Comparison of ENCODE assay signal across 9 cellular contexts in genomic region chr3:194536883-194537637, GRCh38. TPM values are rescaled to one million over a fixed set of nuclear protein-coding genes. Genes with fewer than 3 reads are reported as not detected.
DNase-seq lines count a peak whose midpoint lies in the region; ATAC-seq and TF ChIP-seq lines count a peak whose summit lies in the region.
"Had no signal": no experiment of that assay in that cellular context is flagged by ENCODE, and none has a peak within 500 bp of the region (broad histone marks: within the 10 kb centered on the region; RNA-seq: fewer than 3 reads in every experiment).

No MANE protein-coding gene starts in this region.

- H3K9me3 ChIP-seq in effector memory CD4-positive, alpha-beta T cell (ENCODE audit: control insufficient read depth, low read length): no peaks in the 10 kb centered on the region

- no peaks in the 10 kb centered on the region for H3K4me1 ChIP-seq in effector memory CD4-positive, alpha-beta T cell (ENCODE audit: control insufficient read depth, insufficient read depth, low read length, poor library complexity, severe bottlenecking)

- no peak for ATAC-seq in HG03565 (IDR thresholded peaks at IDR 0.05; ENCODE audit: unreplicated experiment)
- no peak for ATAC-seq in GM21825 (IDR thresholded peaks at IDR 0.05; ENCODE audit: unreplicated experiment)
- ATAC-seq in GM18873 (IDR thresholded peaks at IDR 0.05; ENCODE audit: low FRiP score, unreplicated experiment): no peak

- H3K27me3 ChIP-seq in effector memory CD4-positive, alpha-beta T cell (replicated peaks; ENCODE audit: control insufficient read depth, insufficient read depth, low read length, poor library complexity, severe bottlenecking): no peaks in the 10 kb centered on the region

- DNase-seq in ELR (ENCODE audit: low read depth) (peak; percentile 47), NCI-H226 (peak; percentile 27), epithelial cell of proximal tubule (ENCODE audit: low read depth) (peak; percentile 50), retinal pigment epithelial cell (ENCODE audit: low read depth) (peak; percentile 43)
- no peak for DNase-seq in effector memory CD4-positive, alpha-beta T cell
- DNase-seq: activated CD4-positive, alpha-beta T cell treated with anti-CD3 and anti-CD28 coated beads, Interleukin-2, amount 10 ng/mL, durations not matched to agents 7 days and 5 days had no signal

- H3K27ac ChIP-seq in effector memory CD4-positive, alpha-beta T cell (ENCODE audit: insufficient read depth, low read length, poor library complexity, severe bottlenecking): no peak overlapping the region

- H3K4me3 ChIP-seq in epithelial cell of proximal tubule (ENCODE audit: low read depth, low read length) (no peak overlapping the region), retinal pigment epithelial cell (ENCODE audit: low read length) (no peak overlapping the region)
- no peak overlapping the region for H3K4me3 ChIP-seq in effector memory CD4-positive, alpha-beta T cell (ENCODE audit: insufficient read depth, low read depth, low read length, poor library complexity, severe bottlenecking)

- H3K36me3 ChIP-seq in effector memory CD4-positive, alpha-beta T cell (ENCODE audit: control insufficient read depth, insufficient read depth, low read length): no peaks in the 10 kb centered on the region

- TF ChIP-seq CTCF in epithelial cell of proximal tubule (conservative IDR thresholded peaks at IDR 0.05; ENCODE audit: low read depth, low read length) (no peak), retinal pigment epithelial cell (conservative IDR thresholded peaks at IDR 0.05; ENCODE audit: low read depth, low read length) (no peak)

RNA-seq across cellular contexts. Expression of gene ATP13A3, which starts 50.3 kb away (rescaled TPM):
- total RNA-seq in epithelial cell of proximal tubule: 88.1 and 102 TPM in 2 replicates

Comparison
In these comparisons a context has a peak if more than half of its experiments do, and no peak if none do; other contexts are left out.
1. DNase-seq: peak in ELR (single experiment), NCI-H226 (single experiment), epithelial cell of proximal tubule (single experiment) and retinal pigment epithelial cell (single experiment); none in effector memory CD4-positive, alpha-beta T cell (0 of 3).